ENCODE assay signal across 1 cellular context in genomic region chr22:21698430-21699329, GRCh38.
TF ChIP-seq lines count a peak whose summit lies in the region.

No MANE protein-coding gene starts in this region.

TF ChIP-seq in K562, 482 proteins besides CTCF, POLR2A, EP300 and RAD21 (continued from another document and continues in another):
- no peak for TF ChIP-seq HLTF (IDR thresholded peaks at IDR 0.05)
- 0 out of 2 replicates have a peak, but pooled peaks have one; percentile 37 for TF ChIP-seq REST (CRISPR knock-in tag; IDR thresholded peaks at IDR 0.05; ENCODE audit: low read depth)
- TF ChIP-seq RBM34 (IDR thresholded peaks at IDR 0.05; ENCODE audit: borderline replicate concordance, insufficient read depth, low read length) = no peak
- TF ChIP-seq DACH1 (IDR thresholded peaks at IDR 0.05; ENCODE audit: partially characterized antibody) = no peak
- peak; percentile 52 for TF ChIP-seq WHSC1 (IDR thresholded peaks at IDR 0.05; ENCODE audit: low read length)
- no peak for TF ChIP-seq SMARCA5 (IDR thresholded peaks at IDR 0.05)
- TF ChIP-seq AFF4 (CRISPR knock-in tag; IDR thresholded peaks at IDR 0.05) = no peak
- TF ChIP-seq TBL1XR1 (IDR thresholded peaks at IDR 0.05; ENCODE audit: low read length in 2 of 2) = 0 out of 4 replicates have a peak, but pooled peaks of 1 of the 2 experiments have one; percentile 56
- TF ChIP-seq ZBTB9 (CRISPR knock-in tag; IDR thresholded peaks at IDR 0.05) = no peak
- TF ChIP-seq THRA (IDR thresholded peaks at IDR 0.05) = no peak
- no peak for TF ChIP-seq MBD2 (IDR thresholded peaks at IDR 0.05; ENCODE audit: borderline replicate concordance, low read depth)
- TF ChIP-seq GABPB2 (CRISPR knock-in tag; conservative IDR thresholded peaks at IDR 0.05) = no peak
- no peak for TF ChIP-seq ZNF551 (CRISPR knock-in tag; IDR thresholded peaks at IDR 0.05)
- TF ChIP-seq ZNF445 (CRISPR knock-in tag; IDR thresholded peaks at IDR 0.05; ENCODE audit: low read depth) = 0 out of 2 replicates have a peak, but pooled peaks have one; percentile 35
- no peak for TF ChIP-seq ARID3B (CRISPR knock-in tag; IDR thresholded peaks at IDR 0.05; ENCODE audit: borderline replicate concordance)
- no peak for TF ChIP-seq MECOM (CRISPR knock-in tag; IDR thresholded peaks at IDR 0.05)
- TF ChIP-seq ZBED1 (IDR thresholded peaks at IDR 0.05) = no peak
- no peak for TF ChIP-seq PRMT5 (CRISPR knock-in tag; IDR thresholded peaks at IDR 0.05)
- no peak for TF ChIP-seq GTF2E2 (tag; IDR thresholded peaks at IDR 0.05)
- TF ChIP-seq CC2D1A (IDR thresholded peaks at IDR 0.05) = no peak
- no peak for TF ChIP-seq GTF2B (IDR thresholded peaks at IDR 0.05; ENCODE audit: extremely low read depth, insufficient read length)
- no peak for TF ChIP-seq TFAP4 (CRISPR knock-in tag; IDR thresholded peaks at IDR 0.05; ENCODE audit: borderline replicate concordance)
- TF ChIP-seq STAT6 (CRISPR knock-in tag; IDR thresholded peaks at IDR 0.05) = peak; percentile 52
- no peak for TF ChIP-seq ZNF197 (CRISPR knock-in tag; IDR thresholded peaks at IDR 0.05; ENCODE audit: low read depth)
- TF ChIP-seq CREB1 (IDR thresholded peaks at IDR 0.05) = 0 out of 2 replicates have a peak, but pooled peaks have one; percentile 1
- TF ChIP-seq CREB1 (CRISPR knock-in tag; IDR thresholded peaks at IDR 0.05) = no peak
- TF ChIP-seq IRF9 (tag; IDR thresholded peaks at IDR 0.05) = no peak
- TF ChIP-seq MYNN (IDR thresholded peaks at IDR 0.05) = no peak
- no peak for TF ChIP-seq MYNN (CRISPR knock-in tag; IDR thresholded peaks at IDR 0.05)
- TF ChIP-seq U2AF1 (optimal IDR thresholded peaks at IDR 0.05; ENCODE audit: low read depth, low read length) = no peak
- no peak; the same call in none of the 2 replicates for TF ChIP-seq ZNF695 (CRISPR knock-in tag; IDR thresholded peaks at IDR 0.05)
- no peak for TF ChIP-seq PCBP1 (IDR thresholded peaks at IDR 0.05; ENCODE audit: low read depth, low read length, poor library complexity, severe bottlenecking)
- peak in 1 of 2 experiments; percentile 19; a peak in 1 of 4 replicates for TF ChIP-seq MLX (CRISPR knock-in tag; conservative IDR thresholded peaks at IDR 0.05)
- TF ChIP-seq SAFB2 (IDR thresholded peaks at IDR 0.05; ENCODE audit: borderline replicate concordance, low read depth, low read length, severe bottlenecking) = no peak
- TF ChIP-seq NFYB (IDR thresholded peaks at IDR 0.05; ENCODE audit: extremely low read depth, insufficient read length) = no peak
- TF ChIP-seq MXD1 (CRISPR knock-in tag; IDR thresholded peaks at IDR 0.05; ENCODE audit: borderline replicate concordance, poor library complexity, severe bottlenecking) = no peak
- no peak for TF ChIP-seq BCLAF1 (IDR thresholded peaks at IDR 0.05; ENCODE audit: borderline replicate concordance in 1 of 2, control insufficient read depth in 1 of 2, low read depth in 2 of 2, low read length in 1 of 2)
